ENCODE assay signal across 26 cellular contexts in genomic region chr1:32466761-32467160, GRCh38. TPM values are rescaled to one million over a fixed set of nuclear protein-coding genes. Genes with fewer than 3 reads are reported as not detected.
"Had no signal": no experiment of that assay in that cellular context is flagged by ENCODE, and none has a peak within 500 bp of the region (broad histone marks: within the 10 kb centered on the region; RNA-seq: fewer than 3 reads in every experiment).

No MANE protein-coding gene starts in this region.

- H3K9me3 ChIP-seq: colonic mucosa, esophagus squamous epithelium, gastrocnemius medialis, heart right ventricle, left lung, lower lobe of right lung had no signal

- H3K4me3 ChIP-seq: colonic mucosa, esophagus squamous epithelium, gastrocnemius medialis, heart right ventricle, left lung, lower lobe of right lung had no signal

- H3K27ac ChIP-seq: colonic mucosa, epithelial cell of prostate, esophagus squamous epithelium, gastrocnemius medialis, heart right ventricle, left lung, lower lobe of right lung had no signal

- H3K9me3 Mint-ChIP-seq: dendritic cell treated with granulocyte-macrophage colony-stimulating factor and Interleukin-4, amounts not matched to agents 40 ng/mL and 50 ng/mL, for 4 days; effector memory CD8-positive, alpha-beta T cell; endodermal cell had no signal

- H3K4me3 Mint-ChIP-seq: dendritic cell treated with granulocyte-macrophage colony-stimulating factor and Interleukin-4, amounts not matched to agents 40 ng/mL and 50 ng/mL, for 4 days; effector memory CD8-positive, alpha-beta T cell had no signal

- DNase-seq: colonic mucosa; cortex of kidney; effector CD8-positive, alpha-beta T cell; effector memory CD8-positive, alpha-beta T cell; endodermal cell; erythroblast; esophagus squamous epithelium; foreskin fibroblast; foreskin melanocyte; gastrocnemius medialis; glutamatergic neuron; head of caudate nucleus; heart right ventricle; hippocampal formation; left cardiac atrium; left lung; left ventricle myocardium superior; lower lobe of right lung; mesenchymal stem cell; midbrain had no signal

- H3K27ac Mint-ChIP-seq: dendritic cell treated with granulocyte-macrophage colony-stimulating factor and Interleukin-4, amounts not matched to agents 40 ng/mL and 50 ng/mL, for 4 days; effector memory CD8-positive, alpha-beta T cell; endodermal cell had no signal

- H3K36me3 ChIP-seq: colonic mucosa, esophagus squamous epithelium, gastrocnemius medialis, heart right ventricle, left lung, lower lobe of right lung had no signal

- ATAC-seq: effector memory CD8-positive, alpha-beta T cell; esophagus mucosa; gastrocnemius medialis; heart right ventricle; left cardiac atrium; left lung; left ventricle myocardium superior; lower lobe of right lung had no signal

RNA-seq across cellular contexts. Expression of gene ZBTB8B, which starts 1.9 kb away (rescaled TPM):
- total RNA-seq: colonic mucosa, esophagus mucosa, esophagus squamous epithelium, gastrocnemius medialis, glomerular endothelial cell, left ventricle myocardium superior, mononuclear cell had no signal
- polyA plus RNA-seq: keratinocyte had no signal
